ENCODE assay signal across 1 cellular context in genomic region chr2:27636766-27637165, GRCh38.
TF ChIP-seq lines count a peak whose summit lies in the region.

No MANE protein-coding gene starts in this region.

TF ChIP-seq in IMR-90, 13 proteins besides CTCF, POLR2A, EP300 and RAD21:
- no peak for TF ChIP-seq CHD1 (IDR thresholded peaks at IDR 0.05; ENCODE audit: low read depth, low read length)
- no peak for TF ChIP-seq NFE2L2 (IDR thresholded peaks at IDR 0.05; ENCODE audit: low read depth, low read length)
- TF ChIP-seq MAZ (IDR thresholded peaks at IDR 0.05; ENCODE audit: borderline replicate concordance, low read depth, low read length) = no peak
- no peak for TF ChIP-seq FOS (IDR thresholded peaks at IDR 0.05; ENCODE audit: low read depth, low read length)
- TF ChIP-seq ELK1 (IDR thresholded peaks at IDR 0.05; ENCODE audit: borderline replicate concordance, low read depth, low read length) = no peak
- TF ChIP-seq MXI1 (IDR thresholded peaks at IDR 0.05; ENCODE audit: borderline replicate concordance, low read depth, low read length) = no peak
- no peak for TF ChIP-seq BHLHE40 (IDR thresholded peaks at IDR 0.05; ENCODE audit: low read depth, low read length)
- no peak for TF ChIP-seq CEBPB (IDR thresholded peaks at IDR 0.05; ENCODE audit: low read depth, low read length)
- no peak for TF ChIP-seq USF2 (IDR thresholded peaks at IDR 0.05; ENCODE audit: low read depth, low read length)
- no peak for TF ChIP-seq RCOR1 (IDR thresholded peaks at IDR 0.05; ENCODE audit: insufficient replicate concordance, low read length)
- TF ChIP-seq SMC3 (IDR thresholded peaks at IDR 0.05; ENCODE audit: low read depth, low read length) = no peak
- no peak for TF ChIP-seq RFX5 (IDR thresholded peaks at IDR 0.05; ENCODE audit: low read depth, low read length)
- TF ChIP-seq MAFK (IDR thresholded peaks at IDR 0.05; ENCODE audit: low read depth, low read length) = no peak
